In genomic region chr9:68643901-68644809, GRCh38 we compare ENCODE assay signal across 7 cellular contexts.
A peak's percentile ranks its signal among the peaks of the same experiment; 100 is the strongest.
DNase-seq lines count a peak whose midpoint lies in the region; ATAC-seq, FAIRE-seq and TF ChIP-seq lines count a peak whose summit lies in the region.

No MANE protein-coding gene starts in this region.

- H3K36me3 ChIP-seq in spleen = no peaks in the 10 kb centered on the region

- DNase-seq in GM19239 (ENCODE audit: insufficient read length, low spot score) (no peak), NCI-H526 treated with DMSO at 0.1 percent for 48 hours (lab: John Stamatoyannopoulos, UW) (peak; percentile 39), spleen (no peak), kidney glomerular epithelial cell (lab: John Stamatoyannopoulos, UW) (no peak)
- no peak for DNase-seq in effector memory CD8-positive, alpha-beta T cell
- no peak for DNase-seq in activated CD4-positive, alpha-beta T cell treated with anti-CD3 and anti-CD28 coated beads for 1 hour

- no peaks in the 10 kb centered on the region for H3K9me3 Mint-ChIP-seq in effector memory CD8-positive, alpha-beta T cell

- H3K4me3 Mint-ChIP-seq in effector memory CD8-positive, alpha-beta T cell = no peak overlapping the region

- no peaks in the 10 kb centered on the region for H3K36me3 Mint-ChIP-seq in effector memory CD8-positive, alpha-beta T cell (ENCODE audit: insufficient read depth)

- no peak overlapping the region for H3K4me3 ChIP-seq in spleen

- TF ChIP-seq POLR2A in spleen (IDR thresholded peaks at IDR 0.05) = no peak

- ATAC-seq in HG02798 (IDR thresholded peaks at IDR 0.05; ENCODE audit: poor library complexity, unreplicated experiment) = peak; percentile 62
- ATAC-seq in effector memory CD8-positive, alpha-beta T cell (replicated peaks) = no peak

- H3K4me1 ChIP-seq in spleen = peaks cover 0 to 60% (median 27%) of the 10 kb centered on the region in 6 donors

- H3K9me3 ChIP-seq in spleen = no peaks in the 10 kb centered on the region

- no peaks in the 10 kb centered on the region for H3K27me3 ChIP-seq in spleen (replicated peaks in 1 of 7)

- no peak overlapping the region for H3K27ac Mint-ChIP-seq in effector memory CD8-positive, alpha-beta T cell

- intact Hi-C loops in spleen (cut with DNase I; ENCODE audit: low total_unique reads) = no loop called here

- peak overlapping the region in 7 of 8 donors; percentile 2 to 85 (median 72) for H3K27ac ChIP-seq in spleen

- WGBS in spleen, 5 donors = 58 to 72% (median 65%) methylated on average over 11 of the region's 11 CpGs

- peak; percentile 99 for FAIRE-seq in GM19239 (lab: Jason Lieb, UNC)

- no peaks in the 10 kb centered on the region for H3K4me1 Mint-ChIP-seq in effector memory CD8-positive, alpha-beta T cell (ENCODE audit: low read depth in 2 of 2)

- H3K27me3 Mint-ChIP-seq in effector memory CD8-positive, alpha-beta T cell = peaks cover 16 to 17% of the 10 kb centered on the region in 2 donors

- TF ChIP-seq CTCF in spleen (IDR thresholded peaks at IDR 0.05 in 8 of 11, conservative IDR thresholded peaks at IDR 0.05 in 3 of 11) = no peak
